Comparison of ENCODE assay signal across 9 cellular contexts in genomic region chr19:44653977-44654784, GRCh38. TPM values are rescaled to one million over a fixed set of nuclear protein-coding genes. Genes with fewer than 3 reads are reported as not detected.
A peak's percentile ranks its signal among the peaks of the same experiment; 100 is the strongest.
DNase-seq lines count a peak whose midpoint lies in the region; ATAC-seq and TF ChIP-seq lines count a peak whose summit lies in the region.
"Had no signal": no experiment of that assay in that cellular context is flagged by ENCODE, and none has a peak within 500 bp of the region (broad histone marks: within the 10 kb centered on the region; RNA-seq: fewer than 3 reads in every experiment).

No MANE protein-coding gene starts in this region.

- no peaks in the 10 kb centered on the region for H3K27me3 Mint-ChIP-seq in nephron (ENCODE audit: low read depth)
- H3K27me3 Mint-ChIP-seq: activated naive CD8-positive, alpha-beta T cell had no signal

- TF ChIP-seq POLR2A in testis (IDR thresholded peaks at IDR 0.05) = no peak
- no peak for TF ChIP-seq POLR2A in vagina (IDR thresholded peaks at IDR 0.05)

- no peak overlapping the region for H3K27ac Mint-ChIP-seq in nephron
- H3K27ac Mint-ChIP-seq: activated naive CD8-positive, alpha-beta T cell had no signal

- no peaks in the 10 kb centered on the region for H3K4me1 Mint-ChIP-seq in nephron

- H3K4me3 ChIP-seq in DOHH2 (ENCODE audit: low read length) (no peak overlapping the region), testis (no peak overlapping the region), vagina (no peak overlapping the region)

- H3K36me3 Mint-ChIP-seq in nephron (ENCODE audit: low read depth) = peaks cover 63% of the 10 kb centered on the region

- WGBS in testis, 2 donors = 64 to 70% methylated on average over 11 to 16 of the region's 16 CpGs

- H3K9me3 ChIP-seq in DOHH2 (ENCODE audit: control insufficient read depth, insufficient read depth, low read length) (no peaks in the 10 kb centered on the region), testis (no peaks in the 10 kb centered on the region), vagina (no peaks in the 10 kb centered on the region)

- TF ChIP-seq CTCF in DOHH2 (IDR thresholded peaks at IDR 0.05; ENCODE audit: low read depth, low read length, poor library complexity, severe bottlenecking) (peak; percentile 85), nephron (IDR thresholded peaks at IDR 0.05; ENCODE audit: unreplicated experiment in 3 of 3) (peak; percentile 31 to 55 (median 39)), testis (IDR thresholded peaks at IDR 0.05) (peak; percentile 15 to 44 (median 35)), vagina (IDR thresholded peaks at IDR 0.05) (peak in 1 of 3 experiments; percentile 31)

- H3K4me1 ChIP-seq in DOHH2 (ENCODE audit: control insufficient read depth, low read length) (peaks cover 2% of the 10 kb centered on the region; the same call in 1 of the 2 replicates), testis (no peaks in the 10 kb centered on the region), vagina (no peaks in the 10 kb centered on the region)

- H3K36me3 ChIP-seq in DOHH2 (ENCODE audit: control insufficient read depth, low read length) = no peaks in the 10 kb centered on the region
- no peaks in the 10 kb centered on the region for H3K36me3 ChIP-seq in testis (ENCODE audit: low read depth, missing control alignments)
- H3K36me3 ChIP-seq in vagina = peaks cover 0 to 83% of the 10 kb centered on the region in 2 donors

- DNase-seq in MV-4-11 (lab: John Stamatoyannopoulos, UW) = peak; percentile 76
- peak; percentile 19 to 45 for DNase-seq in activated CD8-positive, alpha-beta memory T cell treated with anti-CD3 and anti-CD28 coated beads for 1 hour (ENCODE audit: extremely low read depth in 1 of 2, low read depth in 1 of 2)
- no peak for DNase-seq in epithelial cell of prostate (ENCODE audit: low read depth, low spot score)
- DNase-seq in testis = peak; percentile 80
- no peak for DNase-seq in vagina (ENCODE audit: extremely low spot score in 2 of 2)

- H3K4me2 ChIP-seq in DOHH2 (ENCODE audit: low read length) = no peak overlapping the region

- H3K27ac ChIP-seq in DOHH2 (ENCODE audit: low read depth, low read length) = no peak overlapping the region
- peak overlapping the region; percentile 8 for H3K27ac ChIP-seq in epithelial cell of prostate
- no peak overlapping the region for H3K27ac ChIP-seq in testis
- no peak overlapping the region for H3K27ac ChIP-seq in vagina

- no peaks in the 10 kb centered on the region for H3F3A ChIP-seq in DOHH2 (ENCODE audit: control insufficient read depth, insufficient read depth)

- no peaks in the 10 kb centered on the region for H3K79me2 ChIP-seq in DOHH2 (ENCODE audit: control insufficient read depth, low read length)

- intact Hi-C loops in testis (cut with DNase I; ENCODE audit: low total_unique reads) (loop anchor here (10.0 kb wide), 1 partner anchor 79 kb away; no protein-coding TSS in a partner anchor), vagina (cut with DNase I) (no loop called here)

- H4K20me1 ChIP-seq in DOHH2 (ENCODE audit: control insufficient read depth, insufficient read depth, low read depth, low read length) = no peaks in the 10 kb centered on the region

- H3K4me3 Mint-ChIP-seq in nephron = no peak overlapping the region
- H3K4me3 Mint-ChIP-seq: activated naive CD8-positive, alpha-beta T cell had no signal

- no peaks in the 10 kb centered on the region for H3K9me2 ChIP-seq in DOHH2 (replicated peaks; ENCODE audit: control insufficient read depth, low read length)

- H3K9me3 Mint-ChIP-seq in nephron = no peaks in the 10 kb centered on the region

- H3K27me3 ChIP-seq in DOHH2 (ENCODE audit: control insufficient read depth, low read length) = no peaks in the 10 kb centered on the region
- no peaks in the 10 kb centered on the region for H3K27me3 ChIP-seq in testis
- no peaks in the 10 kb centered on the region for H3K27me3 ChIP-seq in vagina

- ATAC-seq in GM21723 (IDR thresholded peaks at IDR 0.05; ENCODE audit: unreplicated experiment) = peak; percentile 81

RNA-seq across cellular contexts. Expression of gene PVR, which starts 10.5 kb away (rescaled TPM):
- total RNA-seq in testis (10 to 100 TPM; 29.1 to 41.1 TPM), vagina (26.0 TPM)
- polyA plus RNA-seq in testis (ENCODE audit: insufficient read depth, low read depth, low replicate concordance) = 31.9 TPM

RNA-seq across cellular contexts. Expression of gene CEACAM19, which starts 17.1 kb away (rescaled TPM):
- total RNA-seq in testis (10 to 100 TPM in 1 of 2 donors, 1 to 10 TPM in 1; 9.9 to 11.2 TPM), vagina (7.1 TPM)
- polyA plus RNA-seq in testis (ENCODE audit: insufficient read depth, low read depth, low replicate concordance) = 14.7 TPM

RNA-seq across cellular contexts. Expression of gene IGSF23, which starts 40.8 kb away (rescaled TPM):
- total RNA-seq in testis (under 1 TPM; 0.37 to 0.79 TPM), vagina (not detected)
- polyA plus RNA-seq in testis (ENCODE audit: insufficient read depth, low read depth, low replicate concordance) = not detected

RNA-seq across cellular contexts. Expression of gene CEACAM16, which starts 44.8 kb away (rescaled TPM):
- total RNA-seq in testis (under 1 TPM in 1 of 2 donors, not detected in 1; 0.50 TPM), vagina (not detected)
- not detected for polyA plus RNA-seq in testis (ENCODE audit: insufficient read depth, low read depth, low replicate concordance)

Comparison
In these comparisons a context has a peak if more than half of its experiments do, and no peak if none do; other contexts are left out.
1. DNase-seq: peak in MV-4-11 (single experiment), activated CD8-positive, alpha-beta memory T cell treated with anti-CD3 and anti-CD28 coated beads for 1 hour (2 of 2) and testis (single experiment); none in epithelial cell of prostate (single experiment) and vagina (0 of 2).